ENCODE assay signal across 10 cellular contexts in genomic region chr12:72141381-72141780, GRCh38.
DNase-seq lines count a peak whose midpoint lies in the region; ATAC-seq and TF ChIP-seq lines count a peak whose summit lies in the region.
"Had no signal": no experiment of that assay in that cellular context is flagged by ENCODE, and none has a peak within 500 bp of the region (broad histone marks: within the 10 kb centered on the region; RNA-seq: fewer than 3 reads in every experiment).

No MANE protein-coding gene starts in this region.

- DNase-seq in D341Med (ENCODE audit: low spot score) = peak; percentile 24
- DNase-seq in SK-N-DZ (ENCODE audit: low spot score) = peak; percentile 12
- DNase-seq in stimulated activated CD4-positive, alpha-beta T cell treated with anti-CD3 and anti-CD28 coated beads, Interleukin-12 subunit alpha, Interleukin-12 subunit beta, amount 100 ng/mL, for 4 hours = no peak
- no peak for DNase-seq in COLO668 (lab: John Stamatoyannopoulos, UW; ENCODE audit: unreplicated experiment)
- no peak for DNase-seq in middle frontal gyrus (ENCODE audit: extremely low spot score, low spot score)
- DNase-seq in suprapubic skin (ENCODE audit: low spot score in 2 of 2) = no peak

- TF ChIP-seq CTCF in suprapubic skin (IDR thresholded peaks at IDR 0.05) = no peak

- 52% methylated on average over 2 of the region's 2 CpGs for WGBS in suprapubic skin

- no peaks in the 10 kb centered on the region for H3K4me1 ChIP-seq in suprapubic skin
- H3K4me1 ChIP-seq: HAP-1 had no signal

- TF ChIP-seq EP300 in suprapubic skin (IDR thresholded peaks at IDR 0.05) = no peak

- no peaks in the 10 kb centered on the region for H3K9me3 ChIP-seq in suprapubic skin
- H3K9me3 ChIP-seq: HAP-1 had no signal

- no peak overlapping the region for H3K4me3 ChIP-seq in suprapubic skin
- H3K4me3 ChIP-seq: HAP-1, skin epidermis had no signal

- TF ChIP-seq POLR2A in suprapubic skin (IDR thresholded peaks at IDR 0.05) = no peak

- H3K27me3 ChIP-seq in suprapubic skin = no peaks in the 10 kb centered on the region

- ATAC-seq in GM19372 (IDR thresholded peaks at IDR 0.05; ENCODE audit: low read depth, unreplicated experiment) (peak; percentile 91), HG03139 (IDR thresholded peaks at IDR 0.05; ENCODE audit: unreplicated experiment) (peak; percentile 95)

- no peaks in the 10 kb centered on the region for H3K36me3 ChIP-seq in suprapubic skin
- H3K36me3 ChIP-seq: HAP-1 had no signal

- H3K27ac ChIP-seq in suprapubic skin = no peak overlapping the region
- H3K27ac ChIP-seq: skin epidermis had no signal

Comparison
In these comparisons a context has a peak if more than half of its experiments do, and no peak if none do; other contexts are left out.
1. DNase-seq: peak in D341Med (single experiment) and SK-N-DZ (single experiment); none in stimulated activated CD4-positive, alpha-beta T cell treated with anti-CD3 and anti-CD28 coated beads, Interleukin-12 subunit alpha, Interleukin-12 subunit beta, amount 100 ng/mL, for 4 hours (single experiment), COLO668 (single experiment), middle frontal gyrus (single experiment) and suprapubic skin (0 of 2).